Comparison of ENCODE assay signal across 9 cellular contexts in genomic region chr6:32944265-32944664, GRCh38. TPM values are rescaled to one million over a fixed set of nuclear protein-coding genes. Genes with fewer than 3 reads are reported as not detected.
DNase-seq lines count a peak whose midpoint lies in the region; ATAC-seq and TF ChIP-seq lines count a peak whose summit lies in the region.
"Had no signal": no experiment of that assay in that cellular context is flagged by ENCODE, and none has a peak within 500 bp of the region (broad histone marks: within the 10 kb centered on the region; RNA-seq: fewer than 3 reads in every experiment).

No MANE protein-coding gene starts in this region.

- H3K4me1 ChIP-seq in lower lobe of right lung = peaks cover 53% of the 10 kb centered on the region
- H3K4me1 ChIP-seq: A549 had no signal

- H3K27me3 Mint-ChIP-seq in HFFc6 (ENCODE audit: insufficient read depth) = peaks cover 26% of the 10 kb centered on the region

- H3K4me1 Mint-ChIP-seq in HFFc6 (ENCODE audit: low read depth) = no peaks in the 10 kb centered on the region

- H3K27ac Mint-ChIP-seq in HFFc6 = no peak overlapping the region

- no peak for DNase-seq in activated CD4-positive, CD25-positive, alpha-beta regulatory T cell treated with anti-CD3 and anti-CD28 coated beads, Interleukin-2, amount 50 U/mL, for 72 hours
- peak; percentile 48 for DNase-seq in UCSD-AML1 (lab: John Stamatoyannopoulos, UW; ENCODE audit: unreplicated experiment)
- peak; percentile 57 for DNase-seq in lower lobe of right lung
- no peak for DNase-seq in HFFc6
- no peak for DNase-seq in DMS 273 treated with DMSO at 0.1 percent for 48 hours (lab: John Stamatoyannopoulos, UW)

- no peaks in the 10 kb centered on the region for H3K9me3 Mint-ChIP-seq in HFFc6

- TF ChIP-seq CTCF in lower lobe of right lung (IDR thresholded peaks at IDR 0.05) (no peak), HFFc6 (IDR thresholded peaks at IDR 0.05) (no peak)

- H3K36me3 ChIP-seq in lower lobe of right lung = peaks cover under 1% of the 10 kb centered on the region

- H3K4me3 Mint-ChIP-seq in HFFc6 = no peak overlapping the region; the same call in 1 of the 2 replicates

- no peak overlapping the region for H3K4me3 ChIP-seq in lower lobe of right lung
- H3K4me3 ChIP-seq: A549 had no signal

- no peaks in the 10 kb centered on the region for H3K36me3 Mint-ChIP-seq in HFFc6 (ENCODE audit: low read depth)

- intact Hi-C loops in lower lobe of right lung (cut with DNase I) = no loop called here

- H3K9me3 ChIP-seq in lower lobe of right lung = no peaks in the 10 kb centered on the region

- no peaks in the 10 kb centered on the region for H3K27me3 ChIP-seq in lower lobe of right lung (ENCODE audit: low read depth)

- ATAC-seq in activated CD4-positive, CD25-positive, alpha-beta regulatory T cell treated with anti-CD3 and anti-CD28 coated beads, Interleukin-2, amount 50 U/mL, for 24 hours = peak; percentile 15 to 34
- peak; percentile 42 for ATAC-seq in HG03097 (IDR thresholded peaks at IDR 0.05; ENCODE audit: low FRiP score, unreplicated experiment)
- ATAC-seq in lower lobe of right lung = peak; percentile 57 to 76
- no peak for ATAC-seq in GM18519 (IDR thresholded peaks at IDR 0.05; ENCODE audit: low FRiP score, unreplicated experiment)
- ATAC-seq: A549 had no signal

- peak overlapping the region; percentile 54 for H3K27ac ChIP-seq in lower lobe of right lung
- H3K27ac ChIP-seq: A549 had no signal

RNA-seq across cellular contexts. Expression of gene HLA-DMB, which starts 3.4 kb away (rescaled TPM):
- 208 TPM for total RNA-seq in lower lobe of right lung
- total RNA-seq in HFFc6 (2021; fragmentation: NEBNext Ultra II Directional; extraction: Animal tissue kit (Norgen Biotek cat#: 25700)) = not detected

RNA-seq across cellular contexts. Expression of gene HLA-DMA, which starts 8.6 kb away (rescaled TPM):
- total RNA-seq in lower lobe of right lung = 283 TPM
- total RNA-seq in HFFc6 (2021; fragmentation: NEBNext Ultra II Directional; extraction: Animal tissue kit (Norgen Biotek cat#: 25700)) = 1 to 10 TPM; 2.0 to 3.1 (median 2.2) TPM

RNA-seq across cellular contexts. Expression of gene BRD2, which starts 24.1 kb away (rescaled TPM):
- total RNA-seq in lower lobe of right lung = 173 TPM
- 100 to 1,000 TPM; 147 to 163 (median 157) TPM for total RNA-seq in HFFc6 (2021; fragmentation: NEBNext Ultra II Directional; extraction: Animal tissue kit (Norgen Biotek cat#: 25700))

Comparison
In these comparisons a context has a peak if more than half of its experiments do, and no peak if none do; other contexts are left out.
1. DNase-seq: peak in UCSD-AML1 (single experiment) and lower lobe of right lung (single experiment); none in activated CD4-positive, CD25-positive, alpha-beta regulatory T cell treated with anti-CD3 and anti-CD28 coated beads, Interleukin-2, amount 50 U/mL, for 72 hours (single experiment), HFFc6 (single experiment) and DMS 273 treated with DMSO at 0.1 percent for 48 hours (single experiment).
2. RNA of gene HLA-DMB, which starts 3.4 kb away (total RNA-seq): 208 TPM in lower lobe of right lung (single experiment); not detected in HFFc6; every median in the first group is over 100 times any median in the second.
3. RNA of gene HLA-DMA, which starts 8.6 kb away (total RNA-seq): 283 TPM in lower lobe of right lung (single experiment); 2.0 to 3.1 TPM in HFFc6; every median in the first group is over 10 times any median in the second.